15 cellular contexts compared by ENCODE assay signal in genomic region chr4:74536557-74536956, GRCh38.
DNase-seq lines count a peak whose midpoint lies in the region; ATAC-seq and TF ChIP-seq lines count a peak whose summit lies in the region.
"Had no signal": no experiment of that assay in that cellular context is flagged by ENCODE, and none has a peak within 500 bp of the region (broad histone marks: within the 10 kb centered on the region; RNA-seq: fewer than 3 reads in every experiment).

No MANE protein-coding gene starts in this region.

- H3K27ac Mint-ChIP-seq in CD4-positive, alpha-beta T cell: no peak overlapping the region
- H3K27ac Mint-ChIP-seq: memory B cell, T-helper 17 cell had no signal

- H3K4me3 ChIP-seq in GM23248: no peak overlapping the region
- no peak overlapping the region for H3K4me3 ChIP-seq in Panc1 (ENCODE audit: low read depth in 2 of 2, low read length in 2 of 2)
- H3K4me3 ChIP-seq in esophagus muscularis mucosa: no peak overlapping the region
- no peak overlapping the region for H3K4me3 ChIP-seq in osteoblast (ENCODE audit: insufficient read depth, low read length)
- no peak overlapping the region for H3K4me3 ChIP-seq in gastroesophageal sphincter
- no peak overlapping the region for H3K4me3 ChIP-seq in coronary artery

- TF ChIP-seq EP300 in esophagus muscularis mucosa (IDR thresholded peaks at IDR 0.05) (no peak), gastroesophageal sphincter (IDR thresholded peaks at IDR 0.05) (no peak)

- H4K20me1 ChIP-seq in GM23248 (ENCODE audit: insufficient read depth): no peaks in the 10 kb centered on the region
- H4K20me1 ChIP-seq in osteoblast (ENCODE audit: insufficient read depth, low read length): no peaks in the 10 kb centered on the region

- intact Hi-C loops in Panc1 (cut with micrococcal nuclease; ENCODE audit: unreplicated experiment): loop anchor here (10.0 kb wide), 1 partner anchor 138 kb away; no protein-coding TSS in a partner anchor
- intact Hi-C loops in esophagus muscularis mucosa (cut with DNase I): no loop called here
- intact Hi-C loops in CD4-positive, alpha-beta T cell (cut with DNase I, micrococcal nuclease): loop anchor here (2.0 to 10.0 kb wide), 3 partner anchors 134 to 312 kb away; no protein-coding TSS in a partner anchor

- no peak for TF ChIP-seq POLR2A in esophagus muscularis mucosa (IDR thresholded peaks at IDR 0.05; ENCODE audit: low read depth)
- no peak for TF ChIP-seq POLR2A in gastroesophageal sphincter (IDR thresholded peaks at IDR 0.05)

- no peak for ATAC-seq in Panc1
- no peak for ATAC-seq in CD4-positive, alpha-beta T cell (ENCODE audit: poor library complexity)
- ATAC-seq in gastroesophageal sphincter: no peak
- ATAC-seq: T-helper 17 cell had no signal

- peak; percentile 8; the same call in 1 of the 2 replicates for TF ChIP-seq CTCF in Panc1 (IDR thresholded peaks at IDR 0.05)
- peak in 2 of 3 experiments; percentile 9 to 17 for TF ChIP-seq CTCF in esophagus muscularis mucosa (IDR thresholded peaks at IDR 0.05)
- TF ChIP-seq CTCF in osteoblast (IDR thresholded peaks at IDR 0.05; ENCODE audit: extremely low read depth, low read depth, low read length): peak; percentile 45
- TF ChIP-seq CTCF in CD4-positive, alpha-beta T cell (IDR thresholded peaks at IDR 0.05): no peak
- no peak for TF ChIP-seq CTCF in gastroesophageal sphincter (IDR thresholded peaks at IDR 0.05)
- TF ChIP-seq CTCF in coronary artery (IDR thresholded peaks at IDR 0.05): no peak

- H3K9me3 ChIP-seq in GM23248 (ENCODE audit: low read depth): no peaks in the 10 kb centered on the region
- no peaks in the 10 kb centered on the region for H3K9me3 ChIP-seq in Panc1 (ENCODE audit: control insufficient read depth, insufficient read depth, low read depth, low read length)
- H3K9me3 ChIP-seq in esophagus muscularis mucosa: no peaks in the 10 kb centered on the region
- no peaks in the 10 kb centered on the region for H3K9me3 ChIP-seq in osteoblast (ENCODE audit: low read depth, low read length)
- no peaks in the 10 kb centered on the region for H3K9me3 ChIP-seq in CD4-positive, alpha-beta T cell (ENCODE audit: control insufficient read depth, low read length)
- H3K9me3 ChIP-seq in gastroesophageal sphincter: no peaks in the 10 kb centered on the region

- no peaks in the 10 kb centered on the region for H3K36me3 Mint-ChIP-seq in CD4-positive, alpha-beta T cell (ENCODE audit: low read depth)
- H3K36me3 Mint-ChIP-seq: memory B cell had no signal

- POLR2A ChIA-PET in Panc1 (lab: Charles Lee): no interaction called here
- POLR2A ChIA-PET in CD4-positive, alpha-beta T cell (lab: Charles Lee): no interaction called here

- H3K79me2 ChIP-seq in GM23248 (ENCODE audit: insufficient read depth) (no peaks in the 10 kb centered on the region), osteoblast (ENCODE audit: insufficient read depth, low read length) (no peaks in the 10 kb centered on the region)

- in situ Hi-C loops in GM23248 (cut with MboI): no loop called here
- in situ Hi-C loops in Panc1 (cut with HindIII; ENCODE audit: low pct_unique_long_range_greater_than_20kb, low sequenced_read_pairs): no loop called here

- H3K27me3 Mint-ChIP-seq in CD4-positive, alpha-beta T cell: peaks cover 4% of the 10 kb centered on the region

- CTCF ChIA-PET in Panc1 (lab: Charles Lee): no interaction called here
- CTCF ChIA-PET in CD4-positive, alpha-beta T cell (lab: Charles Lee): no interaction called here

- WGBS in GM23248 (ENCODE audit: low coverage in 1 of 2, low lambda C conversion rate in 2 of 2, missing lambda C conversion rate in 2 of 2), 2 experiments: 57 to 69% methylated on average over 1 of the region's 1 CpG
- 29% methylated on average over 1 of the region's 1 CpG for WGBS in esophagus muscularis mucosa
- WGBS in gastroesophageal sphincter (ENCODE audit: low coverage in 1 of 2), 2 donors: 14 to 42% methylated on average over 1 of the region's 1 CpG

- DNase-seq in GM23248 (peak; percentile 40), Panc1 (ENCODE audit: low read depth, low spot score) (no peak), esophagus muscularis mucosa (ENCODE audit: extremely low spot score) (no peak), osteoblast (ENCODE audit: insufficient read length, low spot score, missing footprints) (no peak), coronary artery (ENCODE audit: low spot score) (no peak)
- no peak for DNase-seq in CD4-positive, alpha-beta T cell
- DNase-seq: activated CD4-positive, alpha-beta T cell treated with anti-CD3 and anti-CD28 coated beads, Interleukin-2, amount 50 U/mL, for 48 hours; activated gamma-delta T cell; GOT3; NCI-H2029 treated with DMSO at 0.1 percent for 48 hours; retina; T-helper 17 cell had no signal

- H3F3A ChIP-seq in GM23248 (ENCODE audit: insufficient read depth): peaks cover 26% of the 10 kb centered on the region

- H3K4me2 ChIP-seq in GM23248 (ENCODE audit: unreplicated experiment) (peak overlapping the region; percentile 2), osteoblast (ENCODE audit: insufficient read depth, low read length) (no peak overlapping the region)

- H3K9me2 ChIP-seq in GM23248 (ENCODE audit: insufficient read depth): no peaks in the 10 kb centered on the region

- no peak overlapping the region for H3K9ac ChIP-seq in GM23248

- H3K4me3 Mint-ChIP-seq in CD4-positive, alpha-beta T cell: no peak overlapping the region
- H3K4me3 Mint-ChIP-seq: central memory CD8-positive, alpha-beta T cell; memory B cell; T-helper 17 cell had no signal

- H2AFZ ChIP-seq in GM23248 (no peak overlapping the region), osteoblast (ENCODE audit: low read length) (no peak overlapping the region)

- BruUV-seq in Panc1 (replicated peaks; lab: Mats Ljungman, UMichigan): no TSS peak

- peaks cover 68% of the 10 kb centered on the region for H3K4me1 ChIP-seq in GM23248 (ENCODE audit: insufficient read depth)
- no peaks in the 10 kb centered on the region for H3K4me1 ChIP-seq in Panc1 (ENCODE audit: control insufficient read depth, insufficient read depth, low read length)
- H3K4me1 ChIP-seq in esophagus muscularis mucosa: peaks cover 0 to 7% (median under 1%) of the 10 kb centered on the region in 4 donors
- peaks cover 22% of the 10 kb centered on the region for H3K4me1 ChIP-seq in osteoblast (ENCODE audit: insufficient read depth, low read length)
- H3K4me1 ChIP-seq in gastroesophageal sphincter: peaks cover 0 to 3% (median 0%) of the 10 kb centered on the region in 3 donors

- H3K27ac ChIP-seq in GM23248 (no peak overlapping the region), Panc1 (ENCODE audit: low read length) (no peak overlapping the region), esophagus muscularis mucosa (replicated peaks in 1 of 4) (no peak overlapping the region), osteoblast (ENCODE audit: low read depth, low read length) (no peak overlapping the region), gastroesophageal sphincter (no peak overlapping the region), coronary artery (no peak overlapping the region)
- H3K27ac ChIP-seq in CD4-positive, alpha-beta T cell (ENCODE audit: low read depth, low read length): no peak overlapping the region

- H3K27me3 ChIP-seq in GM23248 (replicated peaks; ENCODE audit: insufficient read depth) (no peaks in the 10 kb centered on the region), Panc1 (ENCODE audit: control insufficient read depth, insufficient read depth, low read length) (no peaks in the 10 kb centered on the region), esophagus muscularis mucosa (no peaks in the 10 kb centered on the region), osteoblast (ENCODE audit: insufficient read depth, low read length) (no peaks in the 10 kb centered on the region), gastroesophageal sphincter (no peaks in the 10 kb centered on the region)
- H3K27me3 ChIP-seq in CD4-positive, alpha-beta T cell (ENCODE audit: control insufficient read depth, insufficient read depth, low read length): no peaks in the 10 kb centered on the region

- no peaks in the 10 kb centered on the region for H3K4me1 Mint-ChIP-seq in CD4-positive, alpha-beta T cell (ENCODE audit: low read depth)
- H3K4me1 Mint-ChIP-seq: central memory CD8-positive, alpha-beta T cell; T-helper 17 cell had no signal

- no peaks in the 10 kb centered on the region for H3K36me3 ChIP-seq in GM23248 (ENCODE audit: low read depth)
- no peaks in the 10 kb centered on the region for H3K36me3 ChIP-seq in Panc1 (ENCODE audit: control insufficient read depth, insufficient read depth, low read length)
- H3K36me3 ChIP-seq in esophagus muscularis mucosa: no peaks in the 10 kb centered on the region
- H3K36me3 ChIP-seq in osteoblast (ENCODE audit: insufficient read depth, low read length): no peaks in the 10 kb centered on the region
- H3K36me3 ChIP-seq in gastroesophageal sphincter: no peaks in the 10 kb centered on the region

- H3K9me3 Mint-ChIP-seq in CD4-positive, alpha-beta T cell: no peaks in the 10 kb centered on the region
- H3K9me3 Mint-ChIP-seq: central memory CD8-positive, alpha-beta T cell; memory B cell had no signal

Comparison
In these comparisons a context has a peak if more than half of its experiments do, and no peak if none do; other contexts are left out.
1. CTCF ChIP-seq: peak in Panc1 (single experiment), esophagus muscularis mucosa (2 of 3) and osteoblast (single experiment); none in CD4-positive, alpha-beta T cell (single experiment), gastroesophageal sphincter (0 of 4) and coronary artery (single experiment).